In genomic region chr1:222642468-222642867, GRCh38 we compare ENCODE assay signal across 1 cellular context.
TF ChIP-seq lines count a peak whose summit lies in the region.

No MANE protein-coding gene starts in this region.

TF ChIP-seq in GM23338, 12 proteins besides CTCF, POLR2A, EP300 and RAD21:
- TF ChIP-seq ZNF462 (CRISPR knock-in tag; IDR thresholded peaks at IDR 0.05): no peak
- TF ChIP-seq ZNF331 (CRISPR knock-in tag; IDR thresholded peaks at IDR 0.05; ENCODE audit: low read depth): no peak
- TF ChIP-seq NANOG (IDR thresholded peaks at IDR 0.05; ENCODE audit: borderline replicate concordance): no peak
- no peak for TF ChIP-seq REST (IDR thresholded peaks at IDR 0.05; ENCODE audit: unreplicated experiment)
- no peak for TF ChIP-seq JUNB (IDR thresholded peaks at IDR 0.05; ENCODE audit: unreplicated experiment)
- no peak for TF ChIP-seq EZH2phosphoT487 (IDR thresholded peaks at IDR 0.05; ENCODE audit: unreplicated experiment)
- TF ChIP-seq POLR2AphosphoS5 (IDR thresholded peaks at IDR 0.05; ENCODE audit: low read depth): no peak
- TF ChIP-seq CREB1 (CRISPR knock-in tag; IDR thresholded peaks at IDR 0.05; ENCODE audit: low read depth): no peak
- no peak for TF ChIP-seq EZH2 (IDR thresholded peaks at IDR 0.05; ENCODE audit: low read depth, unreplicated experiment)
- TF ChIP-seq ETS1 (IDR thresholded peaks at IDR 0.05): no peak
- no peak for TF ChIP-seq ZNF114 (CRISPR knock-in tag; IDR thresholded peaks at IDR 0.05)
- TF ChIP-seq STAT1 (IDR thresholded peaks at IDR 0.05; ENCODE audit: unreplicated experiment): no peak
